In genomic region chr4:146049802-146050201, GRCh38 we compare ENCODE assay signal across 13 cellular contexts.
DNase-seq lines count a peak whose midpoint lies in the region; ATAC-seq and TF ChIP-seq lines count a peak whose summit lies in the region.
"Had no signal": no experiment of that assay in that cellular context is flagged by ENCODE, and none has a peak within 500 bp of the region (broad histone marks: within the 10 kb centered on the region; RNA-seq: fewer than 3 reads in every experiment).

No MANE protein-coding gene starts in this region.

- peaks cover 0 to 7% (median 0%) of the 10 kb centered on the region in 3 donors for H3K27me3 Mint-ChIP-seq in naive B cell

- no peak for TF ChIP-seq CTCF in left ventricle myocardium inferior (IDR thresholded peaks at IDR 0.05; ENCODE audit: borderline replicate concordance)

- H3K9me3 Mint-ChIP-seq in naive B cell, result peaks cover 6 to 17% (median 9%) of the 10 kb centered on the region in 7 donors
- H3K9me3 Mint-ChIP-seq: activated naive CD8-positive, alpha-beta T cell treated with anti-CD3 and anti-CD28 coated beads, Interleukin-2, amount 50 U/mL, for 24 hours had no signal

- H3K4me1 Mint-ChIP-seq in naive B cell, result peaks cover 39 to 74% (median 63%) of the 10 kb centered on the region in 3 donors
- H3K4me1 Mint-ChIP-seq: activated naive CD8-positive, alpha-beta T cell treated with anti-CD3 and anti-CD28 coated beads, Interleukin-2, amount 50 U/mL, for 24 hours had no signal

- peaks cover 4 to 21% of the 10 kb centered on the region in 2 donors for H3K36me3 Mint-ChIP-seq in naive B cell

- ATAC-seq in GM19043 (IDR thresholded peaks at IDR 0.05; ENCODE audit: low read depth, unreplicated experiment) (peak; percentile 92), HG02642 (IDR thresholded peaks at IDR 0.05; ENCODE audit: poor library complexity, unreplicated experiment) (peak; percentile 86), HG03460 (IDR thresholded peaks at IDR 0.05; ENCODE audit: unreplicated experiment) (peak; percentile 93), naive B cell (ENCODE audit: low read depth in 2 of 2) (peak; percentile 99)
- ATAC-seq: activated naive CD8-positive, alpha-beta T cell treated with anti-CD3 and anti-CD28 coated beads, Interleukin-2, amount 50 U/mL, for 24 hours; naive thymus-derived CD8-positive, alpha-beta T cell had no signal

- peak overlapping the region; percentile 12 to 81 (median 62) for H3K4me3 Mint-ChIP-seq in naive B cell
- H3K4me3 Mint-ChIP-seq: activated naive CD8-positive, alpha-beta T cell treated with anti-CD3 and anti-CD28 coated beads, Interleukin-2, amount 50 U/mL, for 24 hours; naive thymus-derived CD8-positive, alpha-beta T cell had no signal

- H3K27me3 ChIP-seq in left ventricle myocardium inferior (ENCODE audit: low read depth), result no peaks in the 10 kb centered on the region
- H3K27me3 ChIP-seq: SJSA1 had no signal

- peak; percentile 76 for DNase-seq in naive B cell
- no peak for DNase-seq in left ventricle myocardium inferior
- DNase-seq in NCI-H2227 (lab: John Stamatoyannopoulos, UW; ENCODE audit: unreplicated experiment), result no peak
- DNase-seq in AG08396 (ENCODE audit: low spot score), result no peak
- DNase-seq: activated CD4-positive, alpha-beta T cell treated with anti-CD3 and anti-CD28 coated beads, Interleukin-2, amount 50 U/mL, for 48 hours; activated naive CD8-positive, alpha-beta T cell treated with anti-CD3 and anti-CD28 coated beads, Interleukin-2, amount 50 U/mL, for 24 hours; naive thymus-derived CD8-positive, alpha-beta T cell; NCI-H187; stimulated activated CD4-positive, alpha-beta T cell treated with anti-CD3 and anti-CD28 coated beads, Interleukin-15, amount 100 ng/mL, for 24 hours had no signal

- intact Hi-C loops in left ventricle myocardium inferior (cut with micrococcal nuclease), result no loop called here

- no peak overlapping the region for H3K4me3 ChIP-seq in left ventricle myocardium inferior
- H3K4me3 ChIP-seq: SJSA1 had no signal

- H3K27ac Mint-ChIP-seq in naive B cell, result peak overlapping the region; percentile 74 to 97 (median 90)
- H3K27ac Mint-ChIP-seq: activated naive CD8-positive, alpha-beta T cell treated with anti-CD3 and anti-CD28 coated beads, Interleukin-2, amount 50 U/mL, for 24 hours; naive thymus-derived CD8-positive, alpha-beta T cell had no signal

- no peak overlapping the region for H3K27ac ChIP-seq in left ventricle myocardium inferior (replicated peaks)
- H3K27ac ChIP-seq: SJSA1 had no signal

- H3K4me1 ChIP-seq in left ventricle myocardium inferior, result no peaks in the 10 kb centered on the region

- peaks cover 10% of the 10 kb centered on the region for H3K9me3 ChIP-seq in left ventricle myocardium inferior (replicated peaks)
- H3K9me3 ChIP-seq: SJSA1 had no signal

- H3K36me3 ChIP-seq in left ventricle myocardium inferior, result no peaks in the 10 kb centered on the region
- H3K36me3 ChIP-seq: SJSA1 had no signal
